In genomic region chr1:24203404-24203803, GRCh38 we compare ENCODE assay signal across 11 cellular contexts. TPM values are rescaled to one million over a fixed set of nuclear protein-coding genes. Genes with fewer than 3 reads are reported as not detected.
A peak's percentile ranks its signal among the peaks of the same experiment; 100 is the strongest.
DNase-seq lines count a peak whose midpoint lies in the region; ATAC-seq and TF ChIP-seq lines count a peak whose summit lies in the region.
"Had no signal": no experiment of that assay in that cellular context is flagged by ENCODE, and none has a peak within 500 bp of the region (broad histone marks: within the 10 kb centered on the region; RNA-seq: fewer than 3 reads in every experiment).

No MANE protein-coding gene starts in this region.

- H3K9me2 ChIP-seq in SU-DHL-6 (replicated peaks; ENCODE audit: insufficient read depth, low read length), result no peaks in the 10 kb centered on the region

- H4K20me1 ChIP-seq in SU-DHL-6 (ENCODE audit: low read depth, low read length), result no peaks in the 10 kb centered on the region

- peaks cover 44% of the 10 kb centered on the region for H3F3A ChIP-seq in SU-DHL-6 (ENCODE audit: insufficient read depth)

- WGBS in prostate gland, result 32% methylated on average over 10 of the region's 10 CpGs

- intact Hi-C loops in prostate gland (cut with DNase I), result loop anchor here (10.0 kb wide), 1 partner anchor 111 kb away; the partner anchor contains the start of gene GRHL3

- H3K4me2 ChIP-seq in SU-DHL-6 (ENCODE audit: low read depth, low read length, poor library complexity, severe bottlenecking), result peak overlapping the region; percentile 99

- H3K27me3 ChIP-seq in SU-DHL-6 (ENCODE audit: low read length) (no peaks in the 10 kb centered on the region), prostate gland (replicated peaks; ENCODE audit: insufficient read depth) (no peaks in the 10 kb centered on the region), WERI-Rb-1 (ENCODE audit: insufficient read depth, low read depth, severe bottlenecking) (no peaks in the 10 kb centered on the region)
- H3K27me3 ChIP-seq: adrenal gland had no signal

- no peak for TF ChIP-seq CTCF in SU-DHL-6 (IDR thresholded peaks at IDR 0.05; ENCODE audit: insufficient read depth, low read length, poor library complexity, severe bottlenecking)
- peak in 2 of 4 experiments; percentile 28 to 42 for TF ChIP-seq CTCF in prostate gland (IDR thresholded peaks at IDR 0.05)
- no peak for TF ChIP-seq CTCF in WERI-Rb-1 (IDR thresholded peaks at IDR 0.05; ENCODE audit: low read depth, low read length)

- TF ChIP-seq POLR2A in prostate gland (IDR thresholded peaks at IDR 0.05), result no peak

- H3K4me1 ChIP-seq in prostate gland (replicated peaks), result peaks cover 11% of the 10 kb centered on the region
- H3K4me1 ChIP-seq: adrenal gland had no signal

- H3K9me3 ChIP-seq in SU-DHL-6 (ENCODE audit: insufficient read depth, low read length) (no peaks in the 10 kb centered on the region), prostate gland (no peaks in the 10 kb centered on the region), WERI-Rb-1 (ENCODE audit: severe bottlenecking) (no peaks in the 10 kb centered on the region)
- H3K9me3 ChIP-seq: adrenal gland had no signal

- H3K9ac ChIP-seq in SU-DHL-6 (ENCODE audit: low read length), result peak overlapping the region; percentile 84

- peaks cover 62% of the 10 kb centered on the region for H3K79me2 ChIP-seq in SU-DHL-6 (ENCODE audit: insufficient read depth, low read length)

- H3K27ac ChIP-seq in SU-DHL-6 (ENCODE audit: low read depth, low read length) (peak overlapping the region; percentile 99), prostate gland (peak overlapping the region; percentile 67 to 84), WERI-Rb-1 (no peak overlapping the region)
- H3K27ac ChIP-seq: adrenal gland had no signal

- no peak overlapping the region for H2AFZ ChIP-seq in SU-DHL-6 (ENCODE audit: low read depth, low read length, severe bottlenecking)

- H3K36me3 ChIP-seq in SU-DHL-6 (ENCODE audit: low read length), result peaks cover 8% of the 10 kb centered on the region
- H3K36me3 ChIP-seq in prostate gland, result no peaks in the 10 kb centered on the region
- no peaks in the 10 kb centered on the region for H3K36me3 ChIP-seq in WERI-Rb-1
- H3K36me3 ChIP-seq: adrenal gland had no signal

- DNase-seq in prostate gland (ENCODE audit: low spot score) (peak; percentile 71), DMS153 (lab: John Stamatoyannopoulos, UW) (no peak), MV-4-11 (lab: John Stamatoyannopoulos, UW) (no peak), WERI-Rb-1 (no peak)
- DNase-seq: adrenal gland, NCI-H1694 treated with DMSO at 0.1 percent for 48 hours, T1000 had no signal

- H3K4me3 ChIP-seq in SU-DHL-6 (ENCODE audit: insufficient read depth, low read length, poor library complexity, severe bottlenecking), result peak overlapping the region; percentile 16
- no peak overlapping the region for H3K4me3 ChIP-seq in prostate gland
- no peak overlapping the region for H3K4me3 ChIP-seq in WERI-Rb-1 (ENCODE audit: low read depth, low read length)
- H3K4me3 ChIP-seq: adrenal gland had no signal

- ATAC-seq in GM18873 (IDR thresholded peaks at IDR 0.05; ENCODE audit: low FRiP score, unreplicated experiment), result peak; percentile 60
- ATAC-seq in HG02798 (IDR thresholded peaks at IDR 0.05; ENCODE audit: poor library complexity, unreplicated experiment), result peak; percentile 80
- ATAC-seq in GM21360 (IDR thresholded peaks at IDR 0.05; ENCODE audit: unreplicated experiment), result no peak

RNA-seq across cellular contexts. Expression of gene IFNLR1, which starts 16.3 kb away (rescaled TPM):
- total RNA-seq in prostate gland, result 1 to 10 TPM; 6.6 to 9.2 TPM
